ENCODE assay signal across 8 cellular contexts in the genomic region with DNA sequence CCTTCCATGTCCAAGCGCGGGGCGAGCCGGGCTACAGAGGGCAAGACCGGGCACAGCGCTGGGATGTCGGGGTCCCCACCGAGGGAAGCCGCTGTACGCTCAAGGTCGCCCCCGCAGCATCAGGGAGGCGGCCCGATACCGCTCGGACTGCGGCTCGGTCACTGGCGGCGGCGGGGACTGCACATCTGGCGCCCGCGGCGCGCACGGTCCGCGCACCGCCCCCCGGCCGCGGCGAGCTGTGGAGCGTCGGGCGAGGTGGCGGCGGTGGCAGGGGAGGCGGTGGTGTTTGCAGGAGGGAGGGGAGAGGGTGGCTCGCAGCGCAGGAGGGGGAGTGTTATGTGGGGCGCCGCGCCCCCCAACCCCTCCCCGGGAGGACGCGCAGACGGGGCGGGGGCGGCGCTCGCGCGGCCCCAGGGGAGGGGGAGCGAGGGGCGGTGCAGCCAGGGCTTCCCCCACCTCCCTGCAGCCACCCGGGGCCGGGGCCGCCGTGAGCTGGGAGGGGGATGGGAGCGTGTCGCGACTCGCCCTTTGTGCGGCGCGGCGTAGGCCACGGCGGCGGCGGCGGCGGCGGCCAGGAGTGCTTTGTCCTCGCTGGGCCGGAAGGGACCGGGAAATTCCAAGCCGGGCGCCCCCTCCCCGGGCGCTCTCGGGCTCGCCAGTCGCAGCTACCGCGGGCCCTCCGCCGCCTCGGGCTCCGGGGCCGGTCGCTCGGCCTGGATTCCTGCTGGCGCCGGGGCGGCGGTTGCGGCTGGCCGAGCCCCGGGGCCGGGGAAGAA. TPM values are rescaled to one million over a fixed set of nuclear protein-coding genes. Genes with fewer than 3 reads are reported as not detected.
A peak's percentile ranks its signal among the peaks of the same experiment; 100 is the strongest.
DNase-seq lines count a peak whose midpoint lies in the region; ATAC-seq, FAIRE-seq and TF ChIP-seq lines count a peak whose summit lies in the region.

TSS of gene NUAK1 (minus strand) at position 309 of the 776 bp plus-strand sequence. CDS start at position 8, 301 bp downstream.

- ATAC-seq in activated T-helper 17 cell treated with anti-CD3 and anti-CD28 coated beads, Interleukin-2, amount 50 U/mL, for 72 hours (replicated peaks), result peak; percentile 44
- ATAC-seq in natural killer cell (peak; percentile 65 to 75 (median 72)), aorta (ENCODE audit: low FRiP score) (peak; percentile 79), HG02759 (IDR thresholded peaks at IDR 0.05; ENCODE audit: unreplicated experiment) (no peak)

- H3K36me3 Mint-ChIP-seq in activated T-helper 17 cell treated with anti-CD3 and anti-CD28 coated beads, Interleukin-2, amount 50 U/mL, for 72 hours (ENCODE audit: low read depth), result no peaks in the 10 kb centered on the region
- no peaks in the 10 kb centered on the region for H3K36me3 Mint-ChIP-seq in natural killer cell

- H3K36me3 ChIP-seq in aorta (ENCODE audit: control insufficient read depth in 1 of 2, insufficient read depth in 2 of 2, low read length in 1 of 2), result no peaks in the 10 kb centered on the region

- TF ChIP-seq CTCF in natural killer cell (IDR thresholded peaks at IDR 0.05), result no peak

- H3K4me3 Mint-ChIP-seq in activated T-helper 17 cell treated with anti-CD3 and anti-CD28 coated beads, Interleukin-2, amount 50 U/mL, for 72 hours, result peak within 1 kb of the TSS; percentile 66
- H3K4me3 Mint-ChIP-seq in natural killer cell, result peak within 1 kb of the TSS; percentile 81

- H3K27me3 ChIP-seq in aorta (ENCODE audit: control insufficient read depth in 1 of 2, insufficient read depth in 2 of 2, low read length in 1 of 2), result no peaks in the 10 kb centered on the region

- H3K27me3 Mint-ChIP-seq in activated T-helper 17 cell treated with anti-CD3 and anti-CD28 coated beads, Interleukin-2, amount 50 U/mL, for 72 hours, result peaks cover 46% of the 10 kb centered on the region
- peaks cover 53 to 61% of the 10 kb centered on the region in 2 donors for H3K27me3 Mint-ChIP-seq in natural killer cell (ENCODE audit: low read depth in 2 of 2)

- 0% methylated on average over 69 to 103 of the region's 103 CpGs for WGBS in aorta, 2 donors

- H3K27ac ChIP-seq in aorta (ENCODE audit: low read depth in 1 of 2, low read length in 2 of 2), result peak within 1 kb of the TSS; percentile 86 to 94

- DNase-seq in NCI-H2107 treated with DMSO at 0.1 percent for 48 hours (lab: John Stamatoyannopoulos, UW; ENCODE audit: unreplicated experiment), result peak; percentile 41
- no peak for DNase-seq in NCI-H2107 (lab: John Stamatoyannopoulos, UW)
- peak; percentile 64 for DNase-seq in NCI-H128 (lab: John Stamatoyannopoulos, UW; ENCODE audit: unreplicated experiment)
- DNase-seq in frontal cortex (ENCODE audit: low spot score in 2 of 2), result peak; percentile 86 to 95
- DNase-seq in natural killer cell, result peak; percentile 20
- peak; percentile 83 to 91 for DNase-seq in aorta

- H3K4me3 ChIP-seq in aorta (ENCODE audit: low read length in 2 of 2), result peak within 1 kb of the TSS; percentile 80 to 83

- intact Hi-C loops in natural killer cell (cut with micrococcal nuclease), result no loop called here
- intact Hi-C loops in aorta (cut with DNase I), result loop anchor here (5.0 to 10.0 kb wide), 6 partner anchors 47 to 717 kb away; no protein-coding TSS in a partner anchor

- H3K27ac Mint-ChIP-seq in activated T-helper 17 cell treated with anti-CD3 and anti-CD28 coated beads, Interleukin-2, amount 50 U/mL, for 72 hours, result no peak within 1 kb of the TSS
- no peak within 1 kb of the TSS for H3K27ac Mint-ChIP-seq in natural killer cell

- no peaks in the 10 kb centered on the region for H3K4me1 ChIP-seq in aorta (ENCODE audit: control insufficient read depth in 1 of 2, insufficient read depth in 2 of 2, low read length in 2 of 2)

- H3K9me3 ChIP-seq in aorta (ENCODE audit: control insufficient read depth, low read length), result no peaks in the 10 kb centered on the region

- FAIRE-seq in frontal cortex (lab: Jason Lieb, UNC), result no peak

- no peaks in the 10 kb centered on the region for H3K9me3 Mint-ChIP-seq in activated T-helper 17 cell treated with anti-CD3 and anti-CD28 coated beads, Interleukin-2, amount 50 U/mL, for 72 hours
- no peaks in the 10 kb centered on the region for H3K9me3 Mint-ChIP-seq in natural killer cell

- peaks cover 4% of the 10 kb centered on the region for H3K4me1 Mint-ChIP-seq in activated T-helper 17 cell treated with anti-CD3 and anti-CD28 coated beads, Interleukin-2, amount 50 U/mL, for 72 hours
- H3K4me1 Mint-ChIP-seq in natural killer cell, result peaks cover 0 to 28% of the 10 kb centered on the region in 2 donors

RNA-seq across cellular contexts. Expression of gene NUAK1, which starts in this region (rescaled TPM):
- not detected for total RNA-seq in activated T-helper 17 cell treated with anti-CD3 and anti-CD28 coated beads, Interleukin-2, amount 50 U/mL, for 72 hours
- total RNA-seq in frontal cortex (54.6 TPM), natural killer cell (10 to 100 TPM in 1 of 3 donors, 1 to 10 TPM in 2; 1.4 to 10.9 (median 3.4) TPM), aorta (10 to 100 TPM; 28.2 to 37.7 TPM)
- polyA plus RNA-seq in aorta, result 1 to 10 TPM; 5.3 to 8.7 TPM

Comparison
In these comparisons a context has a peak if more than half of its experiments do, and no peak if none do; other contexts are left out.
1. Peak in ATAC-seq in activated T-helper 17 cell treated with anti-CD3 and anti-CD28 coated beads, Interleukin-2, amount 50 U/mL, for 72 hours; RNA of the gene not detected or under 1 TPM.